34 cellular contexts compared by ENCODE assay signal in the genomic region with DNA sequence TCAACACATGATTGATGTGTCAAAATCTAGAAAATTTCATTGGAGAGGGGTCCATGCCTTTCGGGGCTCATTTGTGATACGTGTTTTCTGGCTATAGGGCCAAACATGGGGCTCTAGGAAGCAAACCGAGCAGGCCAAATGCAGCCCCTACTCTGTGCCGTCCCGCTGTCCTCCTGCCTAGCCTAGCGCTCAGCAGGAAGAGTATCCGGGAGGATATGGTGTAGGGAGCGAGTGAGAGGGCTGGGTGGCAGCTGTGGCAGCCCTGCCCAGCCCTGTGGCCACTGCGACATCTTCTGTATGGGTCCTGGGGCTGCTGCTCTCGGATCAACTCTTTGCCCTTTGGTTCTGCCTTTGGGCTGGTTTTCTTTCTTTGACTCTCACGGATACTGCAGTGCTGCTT.
"Had no signal": no experiment of that assay in that cellular context is flagged by ENCODE, and none has a peak within 500 bp of the region (broad histone marks: within the 10 kb centered on the region; RNA-seq: fewer than 3 reads in every experiment).

No MANE protein-coding gene starts in this region.

- H3K9me2 ChIP-seq: SK-N-SH had no signal

- H3K36me3 Mint-ChIP-seq: activated naive CD4-positive, alpha-beta T cell treated with anti-CD3 and anti-CD28 coated beads, Interleukin-2, amount 10 ng/mL, durations not matched to agents 7 days and 5 days; activated naive CD8-positive, alpha-beta T cell had no signal

- H3K9me3 Mint-ChIP-seq: activated CD4-positive, alpha-beta T cell treated with anti-CD3 and anti-CD28 coated beads, Interleukin-2, amount 10 ng/mL, durations not matched to agents 7 days and 5 days; activated naive CD4-positive, alpha-beta T cell treated with anti-CD3 and anti-CD28 coated beads, Interleukin-2, amount 10 ng/mL, durations not matched to agents 7 days and 5 days; activated naive CD8-positive, alpha-beta T cell treated with anti-CD3 and anti-CD28 coated beads, Interleukin-2, amount 50 U/mL, for 24 hours; central memory CD8-positive, alpha-beta T cell; T-helper 1 cell treated with Interleukin-12 subunit alpha and Interleukin-12 subunit beta and Interleukin-4 antibody, amounts not matched to agents 30 μg/mL and 1 μg/mL, for 36 hours; T-helper 2 cell treated with Interferon-gamma antibody and Interleukin-4, amounts not matched to agents 5 μg/mL and 100 μg/mL, for 36 hours had no signal

- H3K4me3 Mint-ChIP-seq: activated CD4-positive, alpha-beta T cell treated with anti-CD3 and anti-CD28 coated beads for 36 hours; activated CD4-positive, alpha-beta T cell treated with anti-CD3 and anti-CD28 coated beads, Interleukin-2, amount 10 ng/mL, durations not matched to agents 7 days and 5 days; activated CD8-positive, alpha-beta T cell treated with anti-CD3 and anti-CD28 coated beads, Interleukin-2, amount 10 ng/mL, durations not matched to agents 7 days and 5 days; activated naive CD4-positive, alpha-beta T cell treated with anti-CD3 and anti-CD28 coated beads, Interleukin-2, amount 10 ng/mL, durations not matched to agents 7 days and 5 days; activated naive CD8-positive, alpha-beta T cell; activated naive CD8-positive, alpha-beta T cell treated with anti-CD3 and anti-CD28 coated beads, Interleukin-2, amount 50 U/mL, for 24 hours; central memory CD8-positive, alpha-beta T cell; T-helper 1 cell treated with Interleukin-12 subunit alpha and Interleukin-12 subunit beta and Interleukin-4 antibody, amounts not matched to agents 30 μg/mL and 1 μg/mL, for 36 hours; T-helper 2 cell treated with Interferon-gamma antibody and Interleukin-4, amounts not matched to agents 5 μg/mL and 100 μg/mL, for 36 hours had no signal

- H3K27me3 ChIP-seq: brain microvascular endothelial cell, cardiac muscle cell, Peyer's patch, SJSA1 had no signal

- H3K9me3 ChIP-seq: Peyer's patch, SJSA1, SK-N-SH had no signal

- H3K27ac Mint-ChIP-seq: activated CD4-positive, alpha-beta T cell treated with anti-CD3 and anti-CD28 coated beads for 36 hours; activated CD4-positive, alpha-beta T cell treated with anti-CD3 and anti-CD28 coated beads, Interleukin-2, amount 10 ng/mL, durations not matched to agents 7 days and 5 days; activated CD8-positive, alpha-beta T cell treated with anti-CD3 and anti-CD28 coated beads, Interleukin-2, amount 10 ng/mL, durations not matched to agents 7 days and 5 days; activated naive CD4-positive, alpha-beta T cell treated with anti-CD3 and anti-CD28 coated beads, Interleukin-2, amount 10 ng/mL, durations not matched to agents 7 days and 5 days; activated naive CD8-positive, alpha-beta T cell; T-helper 1 cell treated with Interleukin-12 subunit alpha and Interleukin-12 subunit beta and Interleukin-4 antibody, amounts not matched to agents 30 μg/mL and 1 μg/mL, for 36 hours; T-helper 2 cell treated with Interferon-gamma antibody and Interleukin-4, amounts not matched to agents 5 μg/mL and 100 μg/mL, for 36 hours had no signal

- ATAC-seq: activated CD4-positive, alpha-beta T cell treated with anti-CD3 and anti-CD28 coated beads for 36 hours; activated CD8-positive, alpha-beta T cell treated with anti-CD3 and anti-CD28 coated beads, Interleukin-2, amount 10 ng/mL, durations not matched to agents 7 days and 5 days; activated naive CD8-positive, alpha-beta T cell treated with anti-CD3 and anti-CD28 coated beads, Interleukin-2, amount 50 U/mL, for 24 hours had no signal

- H3K36me3 ChIP-seq: brain microvascular endothelial cell, cardiac muscle cell, Peyer's patch, SJSA1 had no signal

- H3K27me3 Mint-ChIP-seq: activated CD4-positive, alpha-beta T cell treated with anti-CD3 and anti-CD28 coated beads for 36 hours; activated CD4-positive, alpha-beta T cell treated with anti-CD3 and anti-CD28 coated beads, Interleukin-2, amount 10 ng/mL, durations not matched to agents 7 days and 5 days; activated naive CD4-positive, alpha-beta T cell treated with anti-CD3 and anti-CD28 coated beads, Interleukin-2, amount 10 ng/mL, durations not matched to agents 7 days and 5 days had no signal

- H3K4me3 ChIP-seq: cardiac muscle cell, Peyer's patch, SJSA1 had no signal

- H3K4me1 Mint-ChIP-seq: activated CD4-positive, alpha-beta T cell treated with anti-CD3 and anti-CD28 coated beads, Interleukin-2, amount 10 ng/mL, durations not matched to agents 7 days and 5 days; activated naive CD4-positive, alpha-beta T cell treated with anti-CD3 and anti-CD28 coated beads, Interleukin-2, amount 10 ng/mL, durations not matched to agents 7 days and 5 days; central memory CD8-positive, alpha-beta T cell had no signal

- H3K27ac ChIP-seq: brain microvascular endothelial cell, cardiac muscle cell, Peyer's patch, SJSA1 had no signal

- H3K4me1 ChIP-seq: Peyer's patch, SJSA1 had no signal

- DNase-seq: activated CD4-positive, alpha-beta T cell treated with anti-CD3 and anti-CD28 coated beads for 36 hours; activated CD4-positive, alpha-beta T cell treated with anti-CD3 and anti-CD28 coated beads, Interleukin-2, amount 10 ng/mL, durations not matched to agents 7 days and 5 days; activated CD4-positive, alpha-beta T cell treated with anti-CD3 and anti-CD28 coated beads, Interleukin-2, amount 50 U/mL, for 48 hours; activated CD8-positive, alpha-beta memory T cell treated with anti-CD3 and anti-CD28 coated beads, Interleukin-2, amount 50 U/mL, for 4 hours; activated CD8-positive, alpha-beta T cell treated with anti-CD3 and anti-CD28 coated beads, Interleukin-2, amount 10 ng/mL, durations not matched to agents 7 days and 5 days; activated effector memory CD4-positive, alpha-beta T cell treated with Interleukin-2 at 50 U/mL for 16 hours; activated naive CD4-positive, alpha-beta T cell treated with anti-CD3 and anti-CD28 coated beads, Interleukin-2, amount 10 ng/mL, durations not matched to agents 7 days and 5 days; activated naive CD8-positive, alpha-beta T cell treated with anti-CD3 and anti-CD28 coated beads, Interleukin-2, amount 50 U/mL, for 24 hours; activated T-cell treated with anti-CD3 and anti-CD28 coated beads for 4 hours; activated T-cell treated with anti-CD3 and anti-CD28 coated beads, Interleukin-2, amount 50 U/mL, for 48 hours; anterior cingulate cortex; brain microvascular endothelial cell; Karpas-422; KBM-7; NCI-H1105; NCI-H1417 treated with DMSO at 0.1 percent for 48 hours; NCI-H187 treated with DMSO at 0.1 percent for 48 hours; NCI-H2081; NCI-H2171 treated with DMSO at 0.1 percent for 48 hours; NCI-H226; NCI-H446 treated with DMSO at 0.1 percent for 48 hours; NCI-H524; NCI-H69; NCI-H82; Peyer's patch; RPMI8226; SHP77 treated with DMSO at 0.1 percent for 48 hours; SK-N-SH had no signal

- H3K4me2 ChIP-seq: SK-N-SH had no signal
